In genomic region chr16:30925646-30926332, GRCh38 we compare ENCODE assay signal across 11 cellular contexts. TPM values are rescaled to one million over a fixed set of nuclear protein-coding genes. Genes with fewer than 3 reads are reported as not detected.
A peak's percentile ranks its signal among the peaks of the same experiment; 100 is the strongest.
DNase-seq lines count a peak whose midpoint lies in the region; ATAC-seq and TF ChIP-seq lines count a peak whose summit lies in the region.
"Had no signal": no experiment of that assay in that cellular context is flagged by ENCODE, and none has a peak within 500 bp of the region (broad histone marks: within the 10 kb centered on the region; RNA-seq: fewer than 3 reads in every experiment).

No MANE protein-coding gene starts in this region.

- TF ChIP-seq CTCF in cardiac muscle cell (IDR thresholded peaks at IDR 0.05; ENCODE audit: low read depth, low read length) (no peak), heart right ventricle (IDR thresholded peaks at IDR 0.05) (no peak), mesothelial cell of epicardium (IDR thresholded peaks at IDR 0.05; ENCODE audit: unreplicated experiment) (no peak)

- peak overlapping the region; percentile 31 for H3K27ac Mint-ChIP-seq in activated T-helper 1 cell treated with anti-CD3 and anti-CD28 coated beads, Interleukin-12 subunit alpha, Interleukin-12 subunit beta, Interleukin-2, Interleukin-4 antibody, amounts not matched to agents 30 ng/mL and 10 ng/mL and 1 ng/mL, durations not matched to agents 14 hours and 24 hours and 36 hours
- peak overlapping the region; percentile 34 for H3K27ac Mint-ChIP-seq in mesothelial cell of epicardium

- H3K36me3 ChIP-seq in cardiac muscle cell (peaks cover 9% of the 10 kb centered on the region), heart right ventricle (peaks cover 0 to 43% (median 6%) of the 10 kb centered on the region in 9 donors)

- H3K4me1 Mint-ChIP-seq in activated T-helper 1 cell treated with anti-CD3 and anti-CD28 coated beads, Interleukin-12 subunit alpha, Interleukin-12 subunit beta, Interleukin-2, Interleukin-4 antibody, amounts not matched to agents 30 ng/mL and 10 ng/mL and 1 ng/mL, durations not matched to agents 14 hours and 24 hours and 36 hours (ENCODE audit: low read depth): peaks cover 18% of the 10 kb centered on the region
- H3K4me1 Mint-ChIP-seq in mesothelial cell of epicardium: peaks cover 14% of the 10 kb centered on the region

- H3K9me3 Mint-ChIP-seq in activated T-helper 1 cell treated with anti-CD3 and anti-CD28 coated beads, Interleukin-12 subunit alpha, Interleukin-12 subunit beta, Interleukin-2, Interleukin-4 antibody, amounts not matched to agents 30 ng/mL and 10 ng/mL and 1 ng/mL, durations not matched to agents 14 hours and 24 hours and 36 hours: no peaks in the 10 kb centered on the region
- H3K9me3 Mint-ChIP-seq in mesothelial cell of epicardium: no peaks in the 10 kb centered on the region

- H3K4me1 ChIP-seq in cardiac muscle cell (ENCODE audit: low read depth) (peaks cover 9% of the 10 kb centered on the region), heart right ventricle (peaks cover 0 to 30% (median 16%) of the 10 kb centered on the region in 9 donors)

- H3K36me3 Mint-ChIP-seq in activated T-helper 1 cell treated with anti-CD3 and anti-CD28 coated beads, Interleukin-12 subunit alpha, Interleukin-12 subunit beta, Interleukin-2, Interleukin-4 antibody, amounts not matched to agents 30 ng/mL and 10 ng/mL and 1 ng/mL, durations not matched to agents 14 hours and 24 hours and 36 hours (ENCODE audit: low read depth): peaks cover 6% of the 10 kb centered on the region
- H3K36me3 Mint-ChIP-seq in mesothelial cell of epicardium: peaks cover 2% of the 10 kb centered on the region

- H3K27me3 ChIP-seq in cardiac muscle cell (no peaks in the 10 kb centered on the region), heart right ventricle (no peaks in the 10 kb centered on the region)

- 87 to 91% methylated on average over 28 of the region's 28 CpGs for WGBS in heart right ventricle, 2 donors

- ATAC-seq in heart right ventricle (no peak), HG03095 (IDR thresholded peaks at IDR 0.05; ENCODE audit: unreplicated experiment) (no peak)
- ATAC-seq: mucosa of descending colon had no signal

- no peaks in the 10 kb centered on the region for H3K9me3 ChIP-seq in cardiac muscle cell (ENCODE audit: low read depth)
- H3K9me3 ChIP-seq in heart right ventricle: no peaks in the 10 kb centered on the region
- H3K9me3 ChIP-seq: mucosa of descending colon had no signal

- intact Hi-C loops in heart right ventricle (cut with DNase I): no loop called here
- intact Hi-C loops in activated T-helper 1 cell treated with anti-CD3 and anti-CD28 coated beads, Interleukin-12 subunit alpha, Interleukin-12 subunit beta, Interleukin-2, Interleukin-4 antibody, amounts not matched to agents 30 ng/mL and 10 ng/mL and 1 ng/mL, durations not matched to agents 14 hours and 24 hours and 36 hours (cut with micrococcal nuclease): no loop called here

- peak overlapping the region; percentile 76 for H3K4me3 Mint-ChIP-seq in activated T-helper 1 cell treated with anti-CD3 and anti-CD28 coated beads, Interleukin-12 subunit alpha, Interleukin-12 subunit beta, Interleukin-2, Interleukin-4 antibody, amounts not matched to agents 30 ng/mL and 10 ng/mL and 1 ng/mL, durations not matched to agents 14 hours and 24 hours and 36 hours
- H3K4me3 Mint-ChIP-seq in mesothelial cell of epicardium: peak overlapping the region; percentile 54

- H3K4me3 ChIP-seq in cardiac muscle cell (no peak overlapping the region), heart right ventricle (no peak overlapping the region)
- H3K4me3 ChIP-seq: mucosa of descending colon had no signal

- H3K27ac ChIP-seq in cardiac muscle cell (peak overlapping the region; percentile 66), heart right ventricle (no peak overlapping the region)
- H3K27ac ChIP-seq: C4-2B had no signal

- H3K27me3 Mint-ChIP-seq in activated T-helper 1 cell treated with anti-CD3 and anti-CD28 coated beads, Interleukin-12 subunit alpha, Interleukin-12 subunit beta, Interleukin-2, Interleukin-4 antibody, amounts not matched to agents 30 ng/mL and 10 ng/mL and 1 ng/mL, durations not matched to agents 14 hours and 24 hours and 36 hours (ENCODE audit: insufficient read depth): no peaks in the 10 kb centered on the region
- H3K27me3 Mint-ChIP-seq in mesothelial cell of epicardium (ENCODE audit: low read depth): no peaks in the 10 kb centered on the region

- no peak for DNase-seq in cardiac muscle cell (ENCODE audit: low read depth in 1 of 2, low spot score in 1 of 2)
- no peak for DNase-seq in heart right ventricle
- no peak for DNase-seq in activated T-helper 1 cell treated with anti-CD3 and anti-CD28 coated beads, Interleukin-12 subunit alpha, Interleukin-12 subunit beta, Interleukin-2, Interleukin-4 antibody, amounts not matched to agents 30 ng/mL and 10 ng/mL and 1 ng/mL, durations not matched to agents 14 hours and 24 hours and 36 hours (ENCODE audit: low spot score)
- DNase-seq in mesothelial cell of epicardium (ENCODE audit: low spot score in 2 of 2, unreplicated experiment in 2 of 2): no peak
- DNase-seq in stimulated activated CD8-positive, alpha-beta memory T cell treated with anti-CD3 and anti-CD28 coated beads, Interleukin-4, amount 100 ng/mL, for 48 hours: no peak
- no peak for DNase-seq in stimulated activated CD4-positive, alpha-beta T cell treated with anti-CD3 and anti-CD28 coated beads, Interleukin-4, amount 100 ng/mL, for 24 hours
- no peak for DNase-seq in SW480 (ENCODE audit: low spot score)
- DNase-seq: activated effector memory CD4-positive, alpha-beta T cell treated with Interleukin-2 at 50 U/mL for 16 hours; mucosa of descending colon had no signal

RNA-seq across cellular contexts. Expression of gene FBXL19, which starts 2.4 kb away (rescaled TPM):
- total RNA-seq in cardiac muscle cell (55.1 and 60.0 TPM in 2 replicates), heart right ventricle (1 to 10 TPM; 4.1 to 8.7 (median 5.8) TPM), mesothelial cell of epicardium (53.5 to 56.4 TPM (median 54.9 TPM) in 3 replicates)
- polyA plus RNA-seq in cardiac muscle cell (3.9 and 4.0 TPM in 2 replicates), heart right ventricle (10 to 100 TPM in 1 of 2 donors, 1 to 10 TPM in 1; 5.4 to 14.1 TPM)
- 32.7 and 33.2 TPM in 2 replicates for total RNA-seq in activated T-helper 1 cell treated with anti-CD3 and anti-CD28 coated beads, Interleukin-12 subunit alpha, Interleukin-12 subunit beta, Interleukin-2, Interleukin-4 antibody, amounts not matched to agents 30 ng/mL and 10 ng/mL and 1 ng/mL, durations not matched to agents 14 hours and 24 hours and 36 hours

RNA-seq across cellular contexts. Expression of gene ORAI3, which starts 23.1 kb away (rescaled TPM):
- total RNA-seq in cardiac muscle cell (88.5 and 123 TPM in 2 replicates), heart right ventricle (10 to 100 TPM in 8 of 10 donors, 1 to 10 TPM in 2; 7.8 to 19.8 (median 11.4) TPM), mesothelial cell of epicardium (25.8 to 28.2 TPM (median 26.2 TPM) in 3 replicates)
- polyA plus RNA-seq in cardiac muscle cell (94.5 and 101 TPM in 2 replicates), heart right ventricle (10 to 100 TPM; 10.1 to 15.4 TPM)
- 11.1 and 11.5 TPM in 2 replicates for total RNA-seq in activated T-helper 1 cell treated with anti-CD3 and anti-CD28 coated beads, Interleukin-12 subunit alpha, Interleukin-12 subunit beta, Interleukin-2, Interleukin-4 antibody, amounts not matched to agents 30 ng/mL and 10 ng/mL and 1 ng/mL, durations not matched to agents 14 hours and 24 hours and 36 hours

RNA-seq across cellular contexts. Expression of gene CTF1, which starts 29.4 kb away (rescaled TPM):
- total RNA-seq in cardiac muscle cell (4.9 and 5.0 TPM in 2 replicates), heart right ventricle (10 to 100 TPM in 9 of 10 donors, 1 to 10 TPM in 1; 8.6 to 28.2 (median 19.9) TPM), mesothelial cell of epicardium (9.1 to 11.5 TPM (median 10.3 TPM) in 3 replicates)
- polyA plus RNA-seq in cardiac muscle cell (14.0 and 23.4 TPM in 2 replicates), heart right ventricle (10 to 100 TPM in 1 of 2 donors, 1 to 10 TPM in 1; 6.5 to 10.4 TPM)
- 0.23 and 0.29 TPM in 2 replicates for total RNA-seq in activated T-helper 1 cell treated with anti-CD3 and anti-CD28 coated beads, Interleukin-12 subunit alpha, Interleukin-12 subunit beta, Interleukin-2, Interleukin-4 antibody, amounts not matched to agents 30 ng/mL and 10 ng/mL and 1 ng/mL, durations not matched to agents 14 hours and 24 hours and 36 hours

RNA-seq across cellular contexts. Expression of gene SETD1A, which starts 31.8 kb away (rescaled TPM):
- 10.4 and 32.3 TPM in 2 replicates for total RNA-seq in cardiac muscle cell
- 1.9 and 4.4 TPM in 2 replicates for polyA plus RNA-seq in cardiac muscle cell
- total RNA-seq in heart right ventricle: 10 to 100 TPM in 2 of 10 donors, 1 to 10 TPM in 8; 7.5 to 11.4 (median 9.2) TPM
- 10 to 100 TPM in 1 of 2 donors, 1 to 10 TPM in 1; 5.8 to 11.2 TPM for polyA plus RNA-seq in heart right ventricle
- 34.0 and 38.8 TPM in 2 replicates for total RNA-seq in activated T-helper 1 cell treated with anti-CD3 and anti-CD28 coated beads, Interleukin-12 subunit alpha, Interleukin-12 subunit beta, Interleukin-2, Interleukin-4 antibody, amounts not matched to agents 30 ng/mL and 10 ng/mL and 1 ng/mL, durations not matched to agents 14 hours and 24 hours and 36 hours
- 30.8 to 39.1 TPM (median 36.4 TPM) in 3 replicates for total RNA-seq in mesothelial cell of epicardium

RNA-seq across cellular contexts. Expression of gene BCL7C, which starts 31.9 kb away (rescaled TPM):
- total RNA-seq in cardiac muscle cell: 39.8 and 53.0 TPM in 2 replicates
- 50.5 and 60.6 TPM in 2 replicates for polyA plus RNA-seq in cardiac muscle cell
- 10 to 100 TPM; 24.2 to 31.3 (median 27.0) TPM for total RNA-seq in heart right ventricle
- polyA plus RNA-seq in heart right ventricle: 10 to 100 TPM; 30.5 to 68.8 TPM
- 23.1 and 25.3 TPM in 2 replicates for total RNA-seq in activated T-helper 1 cell treated with anti-CD3 and anti-CD28 coated beads, Interleukin-12 subunit alpha, Interleukin-12 subunit beta, Interleukin-2, Interleukin-4 antibody, amounts not matched to agents 30 ng/mL and 10 ng/mL and 1 ng/mL, durations not matched to agents 14 hours and 24 hours and 36 hours
- total RNA-seq in mesothelial cell of epicardium: 43.6 to 44.8 TPM (median 43.9 TPM) in 3 replicates
